In the genomic region with DNA sequence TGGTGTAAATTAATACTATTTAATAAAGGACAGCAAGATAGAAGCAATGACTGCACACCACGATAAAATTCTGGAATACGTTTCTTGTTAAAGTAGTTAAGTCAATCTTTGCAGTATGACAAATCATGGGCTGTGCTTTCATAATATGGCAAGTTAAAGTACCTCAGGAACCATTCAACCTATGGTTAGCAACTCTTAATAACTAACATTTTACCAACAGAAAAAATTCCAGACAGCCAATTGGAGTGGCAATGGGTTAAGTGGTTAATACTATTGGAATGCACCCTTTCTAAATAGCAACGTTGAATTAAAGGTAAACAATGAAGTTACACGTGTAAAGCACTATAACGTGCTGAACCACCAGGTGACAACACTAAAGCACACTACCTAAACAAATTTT, we compare ENCODE assay signal across 16 cellular contexts.
DNase-seq lines count a peak whose midpoint lies in the region; ATAC-seq, FAIRE-seq and TF ChIP-seq lines count a peak whose summit lies in the region.
"Had no signal": no experiment of that assay in that cellular context is flagged by ENCODE, and none has a peak within 500 bp of the region (broad histone marks: within the 10 kb centered on the region; RNA-seq: fewer than 3 reads in every experiment).

No MANE protein-coding gene starts in this region.

- no peak overlapping the region for H2AFZ ChIP-seq in PC-3 (ENCODE audit: low read length)
- H2AFZ ChIP-seq: GM23338 had no signal

- no peak for FAIRE-seq in bronchial epithelial cell (lab: Jason Lieb, UNC)
- FAIRE-seq: D721Med had no signal

- peak overlapping the region; percentile 57 for H3K27ac ChIP-seq in PC-3 (ENCODE audit: low read length)
- no peak overlapping the region for H3K27ac ChIP-seq in left lung
- no peak overlapping the region for H3K27ac ChIP-seq in mesendoderm (ENCODE audit: low read depth, low read length)

- BruUV-seq in PC-3 (replicated peaks; lab: Mats Ljungman, UMichigan) = no TSS peak

- no peak overlapping the region for H2BK5ac ChIP-seq in mesendoderm (ENCODE audit: low read length)

- H3K4me1 ChIP-seq in PC-3 (ENCODE audit: insufficient read depth, low read length) = peaks cover 25% of the 10 kb centered on the region
- H3K4me1 ChIP-seq in left lung = no peaks in the 10 kb centered on the region
- no peaks in the 10 kb centered on the region for H3K4me1 ChIP-seq in mesendoderm (ENCODE audit: control insufficient read depth, low read depth, low read length)

- DNase-seq in Caki2 (ENCODE audit: low read depth) = peak; percentile 45
- peak; percentile 77 for DNase-seq in PC-3
- peak; percentile 39 for DNase-seq in bronchial epithelial cell (ENCODE audit: low read depth)
- no peak for DNase-seq in left lung
- no peak for DNase-seq in head of caudate nucleus
- no peak for DNase-seq in mesendoderm
- no peak for DNase-seq in GM13976 (ENCODE audit: low spot score)
- DNase-seq: C1 segment of cervical spinal cord; CD4-positive, alpha-beta T cell; DMS153; DND-41; GF-D8; H7 had no signal

- H3K9ac ChIP-seq in PC-3 (ENCODE audit: low read length) (no peak overlapping the region), mesendoderm (ENCODE audit: low read length) (no peak overlapping the region)

- H4K20me1 ChIP-seq in PC-3 (ENCODE audit: low read length) = no peaks in the 10 kb centered on the region

- H4K8ac ChIP-seq in mesendoderm (ENCODE audit: low read depth, low read length) = no peak overlapping the region

- H4K5ac ChIP-seq in mesendoderm (ENCODE audit: low read length) = no peak overlapping the region

- H3K79me1 ChIP-seq in mesendoderm (ENCODE audit: low read length) = no peaks in the 10 kb centered on the region

- CTCF ChIA-PET in PC-3 (lab: Charles Lee) = no interaction called here

- POLR2A ChIA-PET in PC-3 (lab: Charles Lee; ENCODE audit: unreplicated experiment) = no interaction called here

- no peak overlapping the region for H3K56ac ChIP-seq in mesendoderm (ENCODE audit: low read length)

- ATAC-seq in PC-3 (peak; percentile 76), left lung (peak; percentile 37), SK-N-SH treated with all-trans-retinoic acid at 6 μM for 48 hours (no peak)
- ATAC-seq: GM23338 had no signal

- peaks cover 10% of the 10 kb centered on the region for H3F3A ChIP-seq in PC-3 (ENCODE audit: low read length, unreplicated experiment)

- H2BK120ac ChIP-seq in mesendoderm (ENCODE audit: low read depth, low read length) = no peak overlapping the region

- H3K4me3 ChIP-seq in PC-3 (ENCODE audit: low read length) = no peak overlapping the region
- no peak overlapping the region for H3K4me3 ChIP-seq in bronchial epithelial cell (ENCODE audit: low read depth, low read length)
- H3K4me3 ChIP-seq in left lung = no peak overlapping the region
- H3K4me3 ChIP-seq in mesendoderm (ENCODE audit: low read length) = no peak overlapping the region
- H3K4me3 ChIP-seq: GM23338 had no signal

- H3K18ac ChIP-seq in mesendoderm (ENCODE audit: low read length) = no peak overlapping the region

- in situ Hi-C loops in Caki2 (cut with HindIII; ENCODE audit: low pct_unique_long_range_greater_than_20kb, low sequenced_read_pairs) (no loop called here), GM13976 (cut with MboI; ENCODE audit: low sequenced_read_pairs, unreplicated experiment) (no loop called here)

- intact Hi-C loops in PC-3 (cut with micrococcal nuclease) (loop anchor here (2.0 to 5.0 kb wide), 2 partner anchors 61 to 111 kb away; no protein-coding TSS in a partner anchor), left lung (cut with DNase I) (no loop called here), head of caudate nucleus (cut with DNase I) (no loop called here)

- no CpG with 5 or more reads among the region's 5 CpGs for WGBS in mesendoderm (ENCODE audit: extremely low coverage, insufficient coverage, low lambda C conversion rate)

- H3K79me2 ChIP-seq in PC-3 (ENCODE audit: low read length) (peaks cover 8% of the 10 kb centered on the region; the same call in 1 of the 2 replicates), mesendoderm (ENCODE audit: control insufficient read depth, insufficient read depth, low read length) (no peaks in the 10 kb centered on the region)

- H3K36me3 ChIP-seq in PC-3 (ENCODE audit: low read depth, low read length) = 0 out of 2 replicates have a peak, but pooled peaks cover 3% of the 10 kb centered on the region
- H3K36me3 ChIP-seq in bronchial epithelial cell (ENCODE audit: control insufficient read depth, insufficient read depth, low read length) = no peaks in the 10 kb centered on the region
- H3K36me3 ChIP-seq in left lung = peaks cover 0 to 6% of the 10 kb centered on the region in 2 donors
- no peaks in the 10 kb centered on the region for H3K36me3 ChIP-seq in mesendoderm (ENCODE audit: control insufficient read depth, insufficient read depth, low read length)

- H3K9me3 ChIP-seq in PC-3 (ENCODE audit: low read length) (no peaks in the 10 kb centered on the region), left lung (no peaks in the 10 kb centered on the region)

- H3K27me3 ChIP-seq in PC-3 (ENCODE audit: low read length) = no peaks in the 10 kb centered on the region
- no peaks in the 10 kb centered on the region for H3K27me3 ChIP-seq in bronchial epithelial cell (ENCODE audit: control insufficient read depth, insufficient read depth, low read length)
- H3K27me3 ChIP-seq in left lung = no peaks in the 10 kb centered on the region
- H3K27me3 ChIP-seq in mesendoderm (ENCODE audit: insufficient read depth, low read length, poor library complexity) = no peaks in the 10 kb centered on the region

- no peak overlapping the region for H3K23ac ChIP-seq in mesendoderm (ENCODE audit: low read length)

- no peak overlapping the region for H2AK5ac ChIP-seq in mesendoderm (ENCODE audit: low read length)

- no peak overlapping the region for H3K4ac ChIP-seq in mesendoderm (ENCODE audit: low read depth, low read length)

- TF ChIP-seq CTCF in PC-3 (conservative IDR thresholded peaks at IDR 0.05; ENCODE audit: low read depth, low read length) (no peak), bronchial epithelial cell (IDR thresholded peaks at IDR 0.05; ENCODE audit: insufficient read depth, low read length, severe bottlenecking) (no peak), left lung (IDR thresholded peaks at IDR 0.05) (no peak), GM13976 (IDR thresholded peaks at IDR 0.05; ENCODE audit: borderline replicate concordance, control extremely low read depth, extremely low read depth, insufficient read depth, missing control alignments) (no peak)

- H2BK15ac ChIP-seq in mesendoderm (replicated peaks; ENCODE audit: low read depth) = no peak overlapping the region

- peak overlapping the region; percentile 14; the same call in 1 of the 2 replicates for H3K4me2 ChIP-seq in PC-3 (ENCODE audit: low read length)
- H3K4me2 ChIP-seq in mesendoderm (ENCODE audit: low read length) = no peak overlapping the region
- H3K4me2 ChIP-seq: GM23338 had no signal

- no peaks in the 10 kb centered on the region for H3K9me2 ChIP-seq in PC-3 (replicated peaks; ENCODE audit: low read length)

TF ChIP-seq in SK-N-SH treated with all-trans-retinoic acid at 6 μM for 48 hours, 23 proteins besides CTCF, POLR2A, EP300 and RAD21:
- TF ChIP-seq ZNF8 (CRISPR knock-in tag; IDR thresholded peaks at IDR 0.05) = no peak
- no peak for TF ChIP-seq BACH2 (CRISPR knock-in tag; IDR thresholded peaks at IDR 0.05; ENCODE audit: borderline replicate concordance)
- TF ChIP-seq ZNF565 (CRISPR knock-in tag; conservative IDR thresholded peaks at IDR 0.05; ENCODE audit: low read depth) = no peak
- TF ChIP-seq TCF4 (CRISPR knock-in tag; IDR thresholded peaks at IDR 0.05; ENCODE audit: borderline replicate concordance) = no peak
- TF ChIP-seq PPARA (CRISPR knock-in tag; IDR thresholded peaks at IDR 0.05; ENCODE audit: borderline replicate concordance) = no peak
- TF ChIP-seq GLIS3 (CRISPR knock-in tag; IDR thresholded peaks at IDR 0.05) = no peak
- TF ChIP-seq, protein P1, sequence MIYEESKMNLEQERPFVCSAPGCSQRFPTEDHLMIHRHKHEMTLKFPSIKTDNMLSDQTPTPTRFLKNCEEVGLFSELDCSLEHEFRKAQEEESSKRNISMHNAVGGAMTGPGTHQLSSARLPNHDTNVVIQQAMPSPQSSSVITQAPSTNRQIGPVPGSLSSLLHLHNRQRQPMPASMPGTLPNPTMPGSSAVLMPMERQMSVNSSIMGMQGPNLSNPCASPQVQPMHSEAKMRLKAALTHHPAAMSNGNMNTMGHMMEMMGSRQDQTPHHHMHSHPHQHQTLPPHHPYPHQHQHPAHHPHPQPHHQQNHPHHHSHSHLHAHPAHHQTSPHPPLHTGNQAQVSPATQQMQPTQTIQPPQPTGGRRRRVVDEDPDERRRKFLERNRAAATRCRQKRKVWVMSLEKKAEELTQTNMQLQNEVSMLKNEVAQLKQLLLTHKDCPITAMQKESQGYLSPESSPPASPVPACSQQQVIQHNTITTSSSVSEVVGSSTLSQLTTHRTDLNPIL (CRISPR knock-in tag; IDR thresholded peaks at IDR 0.05; ENCODE audit: low read depth) = no peak
- TF ChIP-seq TOX (CRISPR knock-in tag; IDR thresholded peaks at IDR 0.05; ENCODE audit: borderline replicate concordance) = no peak
- no peak for TF ChIP-seq ZNF70 (CRISPR knock-in tag; IDR thresholded peaks at IDR 0.05)
TF ChIP-seq in SK-N-SH treated with all-trans-retinoic acid at 6 μM for 48 hours: peak in this region for 0.

Comparison
In these comparisons a context has a peak if more than half of its experiments do, and no peak if none do; other contexts are left out.
1. DNase-seq: peak in Caki2 (single experiment), PC-3 (single experiment) and bronchial epithelial cell (single experiment); none in left lung (0 of 2), head of caudate nucleus (0 of 42), mesendoderm (single experiment) and GM13976 (single experiment).